Comparison of ENCODE assay signal across 17 cellular contexts in the genomic region with DNA sequence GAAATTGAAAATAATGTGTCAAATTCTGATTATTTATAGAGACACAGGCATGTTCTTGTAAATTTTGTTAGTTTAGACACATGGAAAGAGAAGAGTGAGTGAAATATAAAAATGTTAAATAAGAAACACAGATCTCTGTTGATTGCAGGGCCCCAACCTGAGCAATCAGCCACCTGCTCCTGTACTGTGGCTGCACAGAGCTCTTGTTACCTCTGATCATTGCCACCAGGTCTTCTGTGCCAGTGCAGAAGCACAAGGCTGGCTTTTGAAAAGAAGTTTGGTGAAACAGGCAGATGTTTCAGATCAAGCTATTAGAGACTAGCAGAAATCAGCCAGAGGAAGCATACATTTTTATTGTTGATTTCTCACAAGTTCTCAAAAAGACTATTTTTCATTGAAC.
"Had no signal": no experiment of that assay in that cellular context is flagged by ENCODE, and none has a peak within 500 bp of the region (broad histone marks: within the 10 kb centered on the region; RNA-seq: fewer than 3 reads in every experiment).

No MANE protein-coding gene starts in this region.

- H3K4me3 Mint-ChIP-seq: nephron progenitor cell; stimulated activated naive B cell treated with anti-CD40 and anti-IgM and Interleukin-4, amounts not matched to agents 10 μg/mL and 1 μg/mL and 100 μg/mL, for 72 hours had no signal

- H3K27ac ChIP-seq: coronary artery, gastrocnemius medialis, left ventricle myocardium inferior, spleen, suprapubic skin, upper lobe of right lung, VCaP had no signal

- H3K27ac Mint-ChIP-seq: nephron progenitor cell; stimulated activated naive B cell treated with anti-CD40 and anti-IgM and Interleukin-4, amounts not matched to agents 10 μg/mL and 1 μg/mL and 100 μg/mL, for 72 hours had no signal

- H3K4me1 Mint-ChIP-seq: nephron progenitor cell; stimulated activated naive B cell treated with anti-CD40 and anti-IgM and Interleukin-4, amounts not matched to agents 10 μg/mL and 1 μg/mL and 100 μg/mL, for 72 hours had no signal

- ATAC-seq: gastrocnemius medialis; sciatic nerve; stimulated activated naive B cell treated with anti-CD40 and anti-IgM and Interleukin-4, amounts not matched to agents 10 μg/mL and 1 μg/mL and 100 μg/mL, for 72 hours; upper lobe of right lung had no signal

- DNase-seq: activated CD4-positive, alpha-beta T cell treated with anti-CD3 and anti-CD28 coated beads for 4 hours; caudate nucleus; effector CD4-positive, alpha-beta T cell; gastrocnemius medialis; kidney; left ventricle myocardium inferior; mesenchymal stem cell; nephron progenitor cell; SHP77 treated with DMSO at 0.1 percent for 48 hours; spleen; stimulated activated CD4-positive, alpha-beta T cell treated with anti-CD3 and anti-CD28 coated beads, Interleukin-1b, Interleukin-23, amount 100 ng/mL, for 48 hours; stimulated activated naive B cell treated with anti-CD40 and anti-IgM and Interleukin-4, amounts not matched to agents 10 μg/mL and 1 μg/mL and 100 μg/mL, for 72 hours; upper lobe of right lung had no signal

- H3K9me3 Mint-ChIP-seq: nephron progenitor cell; stimulated activated naive B cell treated with anti-CD40 and anti-IgM and Interleukin-4, amounts not matched to agents 10 μg/mL and 1 μg/mL and 100 μg/mL, for 72 hours had no signal

- H3K9me3 ChIP-seq: gastrocnemius medialis, left ventricle myocardium inferior, spleen, suprapubic skin, upper lobe of right lung had no signal

- H3K36me3 ChIP-seq: gastrocnemius medialis, left ventricle myocardium inferior, spleen, suprapubic skin, upper lobe of right lung had no signal

- H3K36me3 Mint-ChIP-seq: stimulated activated naive B cell treated with anti-CD40 and anti-IgM and Interleukin-4, amounts not matched to agents 10 μg/mL and 1 μg/mL and 100 μg/mL, for 72 hours had no signal
